13 cellular contexts compared by ENCODE assay signal in genomic region chr2:240519396-240520142, GRCh38.
DNase-seq lines count a peak whose midpoint lies in the region; ATAC-seq, FAIRE-seq and TF ChIP-seq lines count a peak whose summit lies in the region.
"Had no signal": no experiment of that assay in that cellular context is flagged by ENCODE, and none has a peak within 500 bp of the region (broad histone marks: within the 10 kb centered on the region; RNA-seq: fewer than 3 reads in every experiment).

No MANE protein-coding gene starts in this region.

- TF ChIP-seq CTCF in fibroblast of mammary gland (conservative IDR thresholded peaks at IDR 0.05; ENCODE audit: control insufficient read depth, insufficient read depth, low read depth, low read length), result no peak

- peaks cover 15% of the 10 kb centered on the region for H3K9me3 ChIP-seq in HUES48 (ENCODE audit: control insufficient read depth, insufficient read depth, low read length)

- H3K4me3 ChIP-seq in HUES48 (ENCODE audit: low read depth, low read length), result peak overlapping the region; percentile 47
- peak overlapping the region; percentile 19 for H3K4me3 ChIP-seq in fibroblast of mammary gland (ENCODE audit: control insufficient read depth, low read depth, low read length)

- FAIRE-seq in urothelium cell line (lab: Jason Lieb, UNC), result no peak

- no peaks in the 10 kb centered on the region for H3K36me3 ChIP-seq in HUES48 (ENCODE audit: control insufficient read depth, insufficient read depth, low read length)

- peaks cover 6% of the 10 kb centered on the region; the same call in 1 of the 2 replicates for H3K4me1 ChIP-seq in HUES48 (ENCODE audit: control insufficient read depth, insufficient read depth, low read length)

- peaks cover 28% of the 10 kb centered on the region for H3K27me3 ChIP-seq in HUES48 (ENCODE audit: control insufficient read depth, insufficient read depth, low read length)

- ATAC-seq in GM18517 (IDR thresholded peaks at IDR 0.05; ENCODE audit: unreplicated experiment), result no peak
- ATAC-seq in HG02973 (IDR thresholded peaks at IDR 0.05; ENCODE audit: unreplicated experiment), result no peak

- no peak overlapping the region for H3K9ac ChIP-seq in HUES48 (ENCODE audit: low read depth, low read length)

- no peak overlapping the region for H3K27ac ChIP-seq in HUES48 (ENCODE audit: low read depth, low read length)
- H3K27ac ChIP-seq: heart right ventricle had no signal

- peak; percentile 62 for DNase-seq in AG08395 (ENCODE audit: low spot score)
- DNase-seq in fibroblast of mammary gland (ENCODE audit: low read depth), result peak; percentile 53
- peak; percentile 13 for DNase-seq in non-pigmented ciliary epithelial cell (ENCODE audit: low read depth)
- DNase-seq in urothelium cell line (ENCODE audit: low spot score), result no peak
- no peak for DNase-seq in DMS79 treated with DMSO at 0.1 percent for 48 hours (lab: John Stamatoyannopoulos, UW)
- DNase-seq: activated gamma-delta T cell; CD4-positive, CD25-positive, alpha-beta regulatory T cell; heart right ventricle; NCI-H1417; NCI-H82 had no signal

Comparison
In these comparisons a context has a peak if more than half of its experiments do, and no peak if none do; other contexts are left out.
1. DNase-seq: peak in AG08395 (single experiment), fibroblast of mammary gland (single experiment) and non-pigmented ciliary epithelial cell (single experiment); none in urothelium cell line (single experiment) and DMS79 treated with DMSO at 0.1 percent for 48 hours (single experiment).